ENCODE assay signal across 23 cellular contexts in genomic region chr1:185066181-185066580, GRCh38.
"Had no signal": no experiment of that assay in that cellular context is flagged by ENCODE, and none has a peak within 500 bp of the region (broad histone marks: within the 10 kb centered on the region; RNA-seq: fewer than 3 reads in every experiment).

No MANE protein-coding gene starts in this region.

- H3K27me3 Mint-ChIP-seq: activated naive CD8-positive, alpha-beta T cell treated with anti-CD3 and anti-CD28 coated beads, Interleukin-2, amount 10 ng/mL, durations not matched to agents 7 days and 5 days; central memory CD8-positive, alpha-beta T cell; stimulated activated naive B cell treated with anti-CD40 and anti-IgM and Interleukin-4, amounts not matched to agents 10 μg/mL and 1 μg/mL and 100 μg/mL, for 72 hours had no signal

- H3K27ac Mint-ChIP-seq: activated CD8-positive, alpha-beta T cell treated with anti-CD3 and anti-CD28 coated beads, Interleukin-2, amount 10 ng/mL, durations not matched to agents 7 days and 5 days; activated naive CD8-positive, alpha-beta T cell treated with anti-CD3 and anti-CD28 coated beads, Interleukin-2, amount 10 ng/mL, durations not matched to agents 7 days and 5 days; stimulated activated naive B cell treated with anti-CD40 and anti-IgM and Interleukin-4, amounts not matched to agents 10 μg/mL and 1 μg/mL and 100 μg/mL, for 72 hours had no signal

- DNase-seq: activated CD4-positive, alpha-beta T cell treated with anti-CD3 and anti-CD28 coated beads for 1 hour; activated CD4-positive, alpha-beta T cell treated with anti-CD3 and anti-CD28 coated beads, Interleukin-2, amount 50 U/mL, for 1 hour; activated CD8-positive, alpha-beta T cell treated with anti-CD3 and anti-CD28 coated beads, Interleukin-2, amount 10 ng/mL, durations not matched to agents 7 days and 5 days; activated naive CD4-positive, alpha-beta T cell treated with Interleukin-2 at 50 U/mL for 16 hours; activated naive CD8-positive, alpha-beta T cell treated with anti-CD3 and anti-CD28 coated beads, Interleukin-2, amount 10 ng/mL, durations not matched to agents 7 days and 5 days; amniotic stem cell; heart right ventricle; islet precursor cell; left colon; mesenchymal stem cell; mucosa of descending colon; occipital lobe; right lobe of liver; small intestine; stimulated activated naive B cell treated with anti-CD40 and anti-IgM and Interleukin-4, amounts not matched to agents 10 μg/mL and 1 μg/mL and 100 μg/mL, for 72 hours; T-helper 9 cell; trophoblast cell had no signal

- H3K9me3 ChIP-seq: breast epithelium, gastroesophageal sphincter, mucosa of descending colon, right lobe of liver, vagina had no signal

- H3K4me3 Mint-ChIP-seq: activated CD8-positive, alpha-beta T cell treated with anti-CD3 and anti-CD28 coated beads, Interleukin-2, amount 10 ng/mL, durations not matched to agents 7 days and 5 days; activated naive CD8-positive, alpha-beta T cell treated with anti-CD3 and anti-CD28 coated beads, Interleukin-2, amount 10 ng/mL, durations not matched to agents 7 days and 5 days; central memory CD8-positive, alpha-beta T cell; neural crest cell; stimulated activated naive B cell treated with anti-CD40 and anti-IgM and Interleukin-4, amounts not matched to agents 10 μg/mL and 1 μg/mL and 100 μg/mL, for 72 hours had no signal

- H3K27me3 ChIP-seq: breast epithelium, gastroesophageal sphincter, heart right ventricle, right lobe of liver, vagina had no signal

- H3K4me3 ChIP-seq: breast epithelium, gastroesophageal sphincter, heart right ventricle, mucosa of descending colon, right lobe of liver, vagina had no signal

- H3K4me1 ChIP-seq: breast epithelium, right lobe of liver had no signal

- H3K9me3 Mint-ChIP-seq: central memory CD8-positive, alpha-beta T cell; stimulated activated naive B cell treated with anti-CD40 and anti-IgM and Interleukin-4, amounts not matched to agents 10 μg/mL and 1 μg/mL and 100 μg/mL, for 72 hours had no signal

- ATAC-seq: activated CD8-positive, alpha-beta T cell treated with anti-CD3 and anti-CD28 coated beads, Interleukin-2, amount 10 ng/mL, durations not matched to agents 7 days and 5 days; gastroesophageal sphincter; heart right ventricle; left colon; mucosa of descending colon; right lobe of liver; stimulated activated naive B cell treated with anti-CD40 and anti-IgM and Interleukin-4, amounts not matched to agents 10 μg/mL and 1 μg/mL and 100 μg/mL, for 72 hours had no signal

- H3K4me1 Mint-ChIP-seq: neural crest cell had no signal

- H3K36me3 ChIP-seq: breast epithelium, heart right ventricle, right lobe of liver, vagina had no signal

- H3K27ac ChIP-seq: breast epithelium, gastroesophageal sphincter, heart right ventricle, right lobe of liver, vagina had no signal

- FAIRE-seq: colon, small intestine had no signal
